ENCODE assay signal across 2 cellular contexts in the genomic region with DNA sequence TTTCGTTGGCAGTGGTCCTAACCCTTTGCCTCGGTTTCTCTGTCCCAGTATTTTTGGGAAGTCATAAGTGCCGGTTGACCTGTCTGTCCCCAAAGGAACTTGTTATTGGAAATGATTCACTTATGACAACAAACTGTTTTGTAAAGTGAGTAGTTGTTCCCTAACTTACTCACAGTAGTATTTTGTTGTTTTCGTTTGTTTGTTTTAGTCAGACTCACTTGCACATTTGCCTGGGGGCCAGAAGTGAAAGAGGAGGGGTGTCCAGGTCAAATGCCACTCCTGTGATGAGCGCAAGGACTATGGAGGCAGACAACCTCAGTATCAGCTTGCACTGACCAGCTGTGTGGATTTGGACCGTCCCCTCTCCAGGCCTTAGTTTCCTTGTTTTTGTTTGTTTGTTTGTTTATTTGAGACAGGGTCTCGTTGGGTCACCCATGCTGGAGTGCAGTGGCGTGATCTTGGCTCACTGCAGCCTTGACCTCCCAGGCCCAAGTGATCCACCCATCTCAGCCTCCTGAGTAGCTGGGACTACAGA.
TF ChIP-seq lines count a peak whose summit lies in the region.

No MANE protein-coding gene starts in this region.

TF ChIP-seq in HEK293, 187 proteins besides CTCF, POLR2A, EP300 and RAD21:
- TF ChIP-seq, protein P1, sequence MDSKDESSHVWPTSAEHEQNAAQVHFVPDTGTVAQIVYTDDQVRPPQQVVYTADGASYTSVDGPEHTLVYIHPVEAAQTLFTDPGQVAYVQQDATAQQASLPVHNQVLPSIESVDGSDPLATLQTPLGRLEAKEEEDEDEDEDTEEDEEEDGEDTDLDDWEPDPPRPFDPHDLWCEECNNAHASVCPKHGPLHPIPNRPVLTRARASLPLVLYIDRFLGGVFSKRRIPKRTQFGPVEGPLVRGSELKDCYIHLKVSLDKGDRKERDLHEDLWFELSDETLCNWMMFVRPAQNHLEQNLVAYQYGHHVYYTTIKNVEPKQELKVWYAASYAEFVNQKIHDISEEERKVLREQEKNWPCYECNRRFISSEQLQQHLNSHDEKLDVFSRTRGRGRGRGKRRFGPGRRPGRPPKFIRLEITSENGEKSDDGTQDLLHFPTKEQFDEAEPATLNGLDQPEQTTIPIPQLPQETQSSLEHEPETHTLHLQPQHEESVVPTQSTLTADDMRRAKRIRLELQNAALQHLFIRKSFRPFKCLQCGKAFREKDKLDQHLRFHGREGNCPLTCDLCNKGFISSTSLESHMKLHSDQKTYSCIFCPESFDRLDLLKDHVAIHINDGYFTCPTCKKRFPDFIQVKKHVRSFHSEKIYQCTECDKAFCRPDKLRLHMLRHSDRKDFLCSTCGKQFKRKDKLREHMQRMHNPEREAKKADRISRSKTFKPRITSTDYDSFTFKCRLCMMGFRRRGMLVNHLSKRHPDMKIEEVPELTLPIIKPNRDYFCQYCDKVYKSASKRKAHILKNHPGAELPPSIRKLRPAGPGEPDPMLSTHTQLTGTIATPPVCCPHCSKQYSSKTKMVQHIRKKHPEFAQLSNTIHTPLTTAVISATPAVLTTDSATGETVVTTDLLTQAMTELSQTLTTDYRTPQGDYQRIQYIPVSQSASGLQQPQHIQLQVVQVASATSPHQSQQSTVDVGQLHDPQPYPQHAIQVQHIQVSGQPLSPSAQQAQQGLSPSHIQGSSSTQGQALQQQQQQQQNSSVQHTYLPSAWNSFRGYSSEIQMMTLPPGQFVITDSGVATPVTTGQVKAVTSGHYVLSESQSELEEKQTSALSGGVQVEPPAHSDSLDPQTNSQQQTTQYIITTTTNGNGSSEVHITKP (tag by site-specific recombination; IDR thresholded peaks at IDR 0.05), result peak; percentile 26; the same call in 1 of the 2 replicates
- TF ChIP-seq ZNF335 (tag by site-specific recombination; conservative IDR thresholded peaks at IDR 0.05), result no peak
TF ChIP-seq in HEK293: peak in this region for 1.

TF ChIP-seq in H1, 55 proteins besides CTCF, POLR2A, EP300 and RAD21:
- TF ChIP-seq, protein P2, sequence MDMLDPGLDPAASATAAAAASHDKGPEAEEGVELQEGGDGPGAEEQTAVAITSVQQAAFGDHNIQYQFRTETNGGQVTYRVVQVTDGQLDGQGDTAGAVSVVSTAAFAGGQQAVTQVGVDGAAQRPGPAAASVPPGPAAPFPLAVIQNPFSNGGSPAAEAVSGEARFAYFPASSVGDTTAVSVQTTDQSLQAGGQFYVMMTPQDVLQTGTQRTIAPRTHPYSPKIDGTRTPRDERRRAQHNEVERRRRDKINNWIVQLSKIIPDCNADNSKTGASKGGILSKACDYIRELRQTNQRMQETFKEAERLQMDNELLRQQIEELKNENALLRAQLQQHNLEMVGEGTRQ (IDR thresholded peaks at IDR 0.05; ENCODE audit: low read length), result no peak
